Comparison of ENCODE assay signal across 1 cellular context in genomic region chr6:116060572-116061283, GRCh38.
A peak's percentile ranks its signal among the peaks of the same experiment; 100 is the strongest.
TF ChIP-seq lines count a peak whose summit lies in the region.

Gene FRK, minus strand, starts transcription at chr6:116060891. Its CDS starts 580 bp downstream, at chr6:116060311.

TF ChIP-seq in HepG2, 621 proteins besides CTCF, POLR2A, EP300 and RAD21 (continued from another document and continues in another):
- TF ChIP-seq ETS1 (CRISPR knock-in tag; IDR thresholded peaks at IDR 0.05) (no peak), SNAPC2 (CRISPR knock-in tag; IDR thresholded peaks at IDR 0.05) (no peak), ZNF33A (CRISPR knock-in tag; IDR thresholded peaks at IDR 0.05; ENCODE audit: borderline replicate concordance) (no peak), ATF3 (CRISPR knock-in tag; IDR thresholded peaks at IDR 0.05) (no peak), NFIB (CRISPR knock-in tag; IDR thresholded peaks at IDR 0.05; ENCODE audit: borderline replicate concordance) (no peak), ZNF567 (CRISPR knock-in tag; IDR thresholded peaks at IDR 0.05; ENCODE audit: borderline replicate concordance) (no peak), ARNTL (CRISPR knock-in tag; IDR thresholded peaks at IDR 0.05) (no peak), NFE2L2 (IDR thresholded peaks at IDR 0.05; ENCODE audit: low read length) (no peak), RERE (CRISPR knock-in tag; IDR thresholded peaks at IDR 0.05; ENCODE audit: low read depth) (no peak), ZNF44 (CRISPR knock-in tag; IDR thresholded peaks at IDR 0.05) (no peak), YEATS4 (CRISPR knock-in tag; IDR thresholded peaks at IDR 0.05; ENCODE audit: borderline replicate concordance) (peak; percentile 57; the same call in 1 of the 2 replicates), GATAD1 (CRISPR knock-in tag; IDR thresholded peaks at IDR 0.05) (0 out of 2 replicates have a peak, but pooled peaks have one; percentile 26), RAD51 (IDR thresholded peaks at IDR 0.05; ENCODE audit: borderline replicate concordance) (no peak), NFIC (IDR thresholded peaks at IDR 0.05; ENCODE audit: low read length) (0 out of 2 replicates have a peak, but pooled peaks have one; percentile 36), RCOR2 (CRISPR knock-in tag; IDR thresholded peaks at IDR 0.05) (0 out of 2 replicates have a peak, but pooled peaks have one; percentile 24), GPN1 (CRISPR knock-in tag; IDR thresholded peaks at IDR 0.05; ENCODE audit: borderline replicate concordance) (no peak), MEIS1 (CRISPR knock-in tag; IDR thresholded peaks at IDR 0.05; ENCODE audit: borderline replicate concordance) (no peak), SOX13 (IDR thresholded peaks at IDR 0.05) (no peak), SOX13 (CRISPR knock-in tag; conservative IDR thresholded peaks at IDR 0.05 in 1 of 2, IDR thresholded peaks at IDR 0.05 in 1 of 2) (no peak; a peak in 1 of 4 replicates), TBL1XR1 (IDR thresholded peaks at IDR 0.05; ENCODE audit: borderline replicate concordance, low read length, partially characterized antibody) (no peak), ZNF33B (CRISPR knock-in tag; IDR thresholded peaks at IDR 0.05) (no peak), PITX1 (CRISPR knock-in tag; IDR thresholded peaks at IDR 0.05) (no peak), HMGA1 (CRISPR knock-in tag; conservative IDR thresholded peaks at IDR 0.05) (no peak), PLSCR1 (CRISPR knock-in tag; IDR thresholded peaks at IDR 0.05; ENCODE audit: borderline replicate concordance) (no peak), NR2F2 (IDR thresholded peaks at IDR 0.05; ENCODE audit: borderline replicate concordance, low read depth) (no peak), SMARCC2 (IDR thresholded peaks at IDR 0.05) (no peak), MXD1 (CRISPR knock-in tag; IDR thresholded peaks at IDR 0.05) (no peak), MYPOP (CRISPR knock-in tag; IDR thresholded peaks at IDR 0.05) (no peak), PHF8 (CRISPR knock-in tag; IDR thresholded peaks at IDR 0.05) (peak; percentile 49; the same call in 1 of the 2 replicates), ZBTB10 (CRISPR knock-in tag; IDR thresholded peaks at IDR 0.05; ENCODE audit: borderline replicate concordance) (no peak), SAP130 (CRISPR knock-in tag; IDR thresholded peaks at IDR 0.05; ENCODE audit: low read depth) (peak; percentile 90), ZNF138 (CRISPR knock-in tag; IDR thresholded peaks at IDR 0.05; ENCODE audit: low read depth) (no peak), KAT8 (CRISPR knock-in tag; IDR thresholded peaks at IDR 0.05) (peak; percentile 84), REPIN1 (CRISPR knock-in tag; IDR thresholded peaks at IDR 0.05; ENCODE audit: borderline replicate concordance, low read depth) (no peak), ZBTB33 (CRISPR knock-in tag; IDR thresholded peaks at IDR 0.05) (no peak), ATF5 (CRISPR knock-in tag; IDR thresholded peaks at IDR 0.05; ENCODE audit: low read depth) (0 out of 2 replicates have a peak, but pooled peaks have one; percentile 23), ZNF839 (CRISPR knock-in tag; IDR thresholded peaks at IDR 0.05; ENCODE audit: borderline replicate concordance) (no peak), ZNF276 (CRISPR knock-in tag; IDR thresholded peaks at IDR 0.05; ENCODE audit: low read depth) (no peak), TRIM24 (CRISPR knock-in tag; IDR thresholded peaks at IDR 0.05) (no peak), PRDM15 (CRISPR knock-in tag; IDR thresholded peaks at IDR 0.05) (peak; percentile 88), MED13 (CRISPR knock-in tag; IDR thresholded peaks at IDR 0.05) (no peak), ARNT (IDR thresholded peaks at IDR 0.05) (no peak), THAP11 (CRISPR knock-in tag; IDR thresholded peaks at IDR 0.05) (peak; percentile 61)
